8 cellular contexts compared by ENCODE assay signal in the genomic region with DNA sequence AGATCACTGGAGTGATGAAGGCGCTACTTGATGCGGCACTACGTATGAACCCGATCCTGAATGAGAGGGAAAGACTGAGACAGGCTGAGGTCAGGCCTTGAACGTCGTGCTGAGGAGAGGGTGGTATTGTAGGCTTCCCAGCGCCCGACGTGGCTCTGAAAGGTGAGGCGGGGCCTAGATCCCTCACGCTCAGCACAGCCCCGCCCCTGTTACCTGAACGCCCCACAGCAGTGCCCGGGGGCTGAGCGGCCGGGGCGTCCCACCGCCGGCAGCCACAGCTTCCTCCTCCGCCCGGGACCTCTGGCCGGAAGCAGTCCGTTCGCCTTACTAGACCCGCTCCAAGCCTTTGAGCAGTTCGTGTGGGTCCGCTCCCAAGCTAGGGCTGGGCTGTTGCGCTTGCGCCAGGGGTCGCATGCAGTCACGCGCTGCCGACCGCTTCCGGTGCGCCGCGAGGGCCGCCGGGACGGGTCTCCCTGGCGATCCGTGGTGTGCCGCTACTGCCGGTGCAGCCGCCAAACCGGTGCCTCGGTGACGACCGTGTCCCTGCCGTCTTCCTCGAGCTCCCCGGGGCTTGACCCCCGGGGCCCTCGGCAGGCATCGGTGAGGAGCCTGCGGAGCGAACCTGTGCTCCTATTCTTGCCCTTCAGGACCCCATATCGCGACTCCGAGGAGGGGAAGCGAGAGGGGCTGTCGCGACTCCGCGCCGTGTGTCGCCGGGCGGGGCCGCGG. TPM values are rescaled to one million over a fixed set of nuclear protein-coding genes. Genes with fewer than 3 reads are reported as not detected.
DNase-seq lines count a peak whose midpoint lies in the region; ATAC-seq, FAIRE-seq and TF ChIP-seq lines count a peak whose summit lies in the region.

Gene HMGXB3 (plus strand): TSS at position 479 of the 729 bp plus-strand sequence. CDS start 4,114 bp downstream, outside the sequence.
Gene TIGD6 (minus strand): TSS at position 394 of the 729 bp plus-strand sequence. CDS start 4,306 bp downstream, outside the sequence.

- H3K4me1 Mint-ChIP-seq in naive thymus-derived CD8-positive, alpha-beta T cell = peaks cover 28 to 42% (median 40%) of the 10 kb centered on the region in 4 donors
- peaks cover 31 to 48% of the 10 kb centered on the region in 2 donors for H3K4me1 Mint-ChIP-seq in stimulated activated naive B cell treated with anti-CD40 and anti-IgM and Interleukin-4, amounts not matched to agents 10 μg/mL and 1 μg/mL and 100 μg/mL, for 72 hours

- H3K79me2 ChIP-seq in GM23248 (ENCODE audit: insufficient read depth) = peaks cover 65% of the 10 kb centered on the region
- H3K79me2 ChIP-seq in Karpas-422 (ENCODE audit: low read length) = peaks cover 48% of the 10 kb centered on the region
- peaks cover 48% of the 10 kb centered on the region for H3K79me2 ChIP-seq in fibroblast of lung (ENCODE audit: control insufficient read depth, insufficient read depth, low read length)

- no peaks in the 10 kb centered on the region for H3K9me3 ChIP-seq in GM23248 (ENCODE audit: low read depth)
- no peaks in the 10 kb centered on the region for H3K9me3 ChIP-seq in Karpas-422 (ENCODE audit: low read length)
- no peaks in the 10 kb centered on the region for H3K9me3 ChIP-seq in fibroblast of lung (ENCODE audit: control insufficient read depth, insufficient read depth, low read depth, low read length)

- H3K4me2 ChIP-seq in GM23248 (ENCODE audit: unreplicated experiment) (peak within 1 kb of the TSS; percentile 96), Karpas-422 (ENCODE audit: low read depth, low read length, poor library complexity, severe bottlenecking) (peak within 1 kb of the TSS; percentile 93), fibroblast of lung (ENCODE audit: extremely low read depth, insufficient read depth, low read length) (peak within 1 kb of the TSS; percentile 87)

- H3K27me3 ChIP-seq in GM23248 (replicated peaks; ENCODE audit: insufficient read depth) = no peaks in the 10 kb centered on the region
- no peaks in the 10 kb centered on the region for H3K27me3 ChIP-seq in Karpas-422 (ENCODE audit: low read length)
- H3K27me3 ChIP-seq in fibroblast of lung (ENCODE audit: control insufficient read depth, insufficient read depth, low read length) = no peaks in the 10 kb centered on the region

- peak within 1 kb of the TSS; percentile 95 for H3K9ac ChIP-seq in GM23248
- peak within 1 kb of the TSS; percentile 96 for H3K9ac ChIP-seq in Karpas-422 (ENCODE audit: low read length)
- H3K9ac ChIP-seq in fibroblast of lung (ENCODE audit: insufficient read depth, low read length) = peak within 1 kb of the TSS; percentile 99

- H3F3A ChIP-seq in GM23248 (ENCODE audit: insufficient read depth) = peaks cover 25% of the 10 kb centered on the region

- H3K9me2 ChIP-seq in GM23248 (ENCODE audit: insufficient read depth) (no peaks in the 10 kb centered on the region), Karpas-422 (replicated peaks; ENCODE audit: insufficient read depth, low read length) (no peaks in the 10 kb centered on the region)

- POLR2A ChIA-PET in naive thymus-derived CD8-positive, alpha-beta T cell (lab: Charles Lee) = interaction anchor here (0.6 to 1.8 kb wide), 11 partner anchors 9 to 1618 kb away, joined by 3 to 11 read pairs (median 5); partner anchors contain the start of genes GRPEL2, PPARGC1B, RPS14 and SLC26A2

- H3K4me1 ChIP-seq in GM23248 (ENCODE audit: insufficient read depth) (peaks cover 23% of the 10 kb centered on the region), Karpas-422 (ENCODE audit: low read length) (peaks cover 24% of the 10 kb centered on the region), fibroblast of lung (ENCODE audit: control insufficient read depth, extremely low read depth, insufficient read depth, low read length) (peaks cover 8% of the 10 kb centered on the region)

- H4K20me1 ChIP-seq in GM23248 (ENCODE audit: insufficient read depth) (no peaks in the 10 kb centered on the region), Karpas-422 (ENCODE audit: insufficient read depth, low read depth, low read length) (peaks cover 23% of the 10 kb centered on the region), fibroblast of lung (ENCODE audit: control insufficient read depth, extremely low read depth, insufficient read depth, low read length) (no peaks in the 10 kb centered on the region)

- peaks cover 0 to 31% (median 10%) of the 10 kb centered on the region in 3 donors for H3K36me3 Mint-ChIP-seq in naive thymus-derived CD8-positive, alpha-beta T cell
- H3K36me3 Mint-ChIP-seq in stimulated activated naive B cell treated with anti-CD40 and anti-IgM and Interleukin-4, amounts not matched to agents 10 μg/mL and 1 μg/mL and 100 μg/mL, for 72 hours = peaks cover 21 to 35% of the 10 kb centered on the region in 2 donors

- in situ Hi-C loops in GM23248 (cut with MboI) = no loop called here

- H3K9me3 Mint-ChIP-seq in naive thymus-derived CD8-positive, alpha-beta T cell = no peaks in the 10 kb centered on the region
- H3K9me3 Mint-ChIP-seq in stimulated activated naive B cell treated with anti-CD40 and anti-IgM and Interleukin-4, amounts not matched to agents 10 μg/mL and 1 μg/mL and 100 μg/mL, for 72 hours = no peaks in the 10 kb centered on the region

- H3K4me3 ChIP-seq in GM23248 = peak within 1 kb of the TSS; percentile 86
- peak within 1 kb of the TSS; percentile 83 for H3K4me3 ChIP-seq in Karpas-422 (ENCODE audit: low read length)
- peak within 1 kb of the TSS; percentile 84 to 99 (median 95) for H3K4me3 ChIP-seq in fibroblast of lung (replicated peaks in 1 of 4; ENCODE audit: control extremely low read depth in 1 of 4, insufficient read depth in 1 of 4, low read depth in 3 of 4, low read length in 4 of 4)

- H3K27ac ChIP-seq in GM23248 (peak within 1 kb of the TSS; percentile 89), Karpas-422 (ENCODE audit: low read length) (peak within 1 kb of the TSS; percentile 59), fibroblast of lung (ENCODE audit: insufficient read depth, low read length) (peak within 1 kb of the TSS; percentile 97)

- TF ChIP-seq CTCF in fibroblast of lung (conservative IDR thresholded peaks at IDR 0.05 in 1 of 2, IDR thresholded peaks at IDR 0.05 in 1 of 2; ENCODE audit: low read depth in 1 of 2, low read length in 2 of 2) = no peak

- no peak for FAIRE-seq in RCC 7860 (lab: Jason Lieb, UNC)

- DNase-seq in Daoy (ENCODE audit: low read depth) (peak; percentile 98), GM23248 (peak; percentile 96), Karpas-422 (peak; percentile 98), RCC 7860 (ENCODE audit: low spot score) (peak; percentile 87), fibroblast of lung (ENCODE audit: low read depth in 2 of 2) (peak; percentile 95 to 96)
- DNase-seq in activated T-helper 1 cell treated with anti-CD3 and anti-CD28 coated beads, Interleukin-2, amount 50 U/mL, for 16 hours (ENCODE audit: low read depth in 1 of 2, low spot score in 1 of 2) = peak; percentile 64 to 79
- DNase-seq in naive thymus-derived CD8-positive, alpha-beta T cell = peak; percentile 67 to 89 (median 77)
- peak; percentile 96 for DNase-seq in stimulated activated naive B cell treated with anti-CD40 and anti-IgM and Interleukin-4, amounts not matched to agents 10 μg/mL and 1 μg/mL and 100 μg/mL, for 72 hours

- H3K27me3 Mint-ChIP-seq in naive thymus-derived CD8-positive, alpha-beta T cell = no peaks in the 10 kb centered on the region
- H3K27me3 Mint-ChIP-seq in stimulated activated naive B cell treated with anti-CD40 and anti-IgM and Interleukin-4, amounts not matched to agents 10 μg/mL and 1 μg/mL and 100 μg/mL, for 72 hours = no peaks in the 10 kb centered on the region

- H2AFZ ChIP-seq in GM23248 (peak within 1 kb of the TSS; percentile 66), Karpas-422 (ENCODE audit: low read length) (peak within 1 kb of the TSS; percentile 46; the same call in 1 of the 2 replicates), fibroblast of lung (ENCODE audit: low read length) (peak within 1 kb of the TSS; percentile 94)

- WGBS in GM23248 (ENCODE audit: low coverage in 1 of 2, low lambda C conversion rate in 2 of 2, missing lambda C conversion rate in 2 of 2), 2 experiments = 1 to 2% methylated on average over 42 to 70 of the region's 72 CpGs

- H3K27ac Mint-ChIP-seq in naive thymus-derived CD8-positive, alpha-beta T cell = peak within 1 kb of the TSS; percentile 89 to 98 (median 95)
- H3K27ac Mint-ChIP-seq in stimulated activated naive B cell treated with anti-CD40 and anti-IgM and Interleukin-4, amounts not matched to agents 10 μg/mL and 1 μg/mL and 100 μg/mL, for 72 hours = peak within 1 kb of the TSS; percentile 97

- ATAC-seq in naive thymus-derived CD8-positive, alpha-beta T cell = peak; percentile 81 to 84
- ATAC-seq in stimulated activated naive B cell treated with anti-CD40 and anti-IgM and Interleukin-4, amounts not matched to agents 10 μg/mL and 1 μg/mL and 100 μg/mL, for 72 hours (replicated peaks) = peak; percentile 93 to 94

- H3K4me3 Mint-ChIP-seq in naive thymus-derived CD8-positive, alpha-beta T cell = peak within 1 kb of the TSS; percentile 75 to 98 (median 93)
- H3K4me3 Mint-ChIP-seq in stimulated activated naive B cell treated with anti-CD40 and anti-IgM and Interleukin-4, amounts not matched to agents 10 μg/mL and 1 μg/mL and 100 μg/mL, for 72 hours = peak within 1 kb of the TSS; percentile 85 to 90

- 0 out of 2 replicates have a peak, but pooled peaks cover 5% of the 10 kb centered on the region for H3K36me3 ChIP-seq in GM23248 (ENCODE audit: low read depth)
- H3K36me3 ChIP-seq in Karpas-422 (ENCODE audit: insufficient read depth, low read length) = peaks cover 6% of the 10 kb centered on the region; the same call in 1 of the 2 replicates
- no peaks in the 10 kb centered on the region for H3K36me3 ChIP-seq in fibroblast of lung (ENCODE audit: control insufficient read depth, insufficient read depth, low read length)

RNA-seq across cellular contexts. Expression of gene HMGXB3, which starts in this region (rescaled TPM):
- 33.2 and 35.6 TPM in 2 replicates for total RNA-seq in Daoy (2014; rRNA removed; shearing (Covaris generic))
- total RNA-seq in GM23248 (2014; rRNA removed; shearing (Covaris generic)) = 32.1 and 46.5 TPM in 2 replicates
- polyA plus RNA-seq in GM23248 (2016; fragmentation: Nextera tagmentation; extraction: Ambion mirVana) (11.9 and 13.6 TPM in 2 replicates), fibroblast of lung (31.5 and 35.3 TPM in 2 replicates)
- 25.0 and 36.7 TPM in 2 replicates for total RNA-seq in Karpas-422 (2014; rRNA removed; shearing (Covaris generic); ENCODE audit: low replicate concordance)
- total RNA-seq in fibroblast of lung = 25.9 and 29.9 TPM in 2 replicates
- 20.1 and 20.6 TPM in 2 replicates for polyA plus RNA-seq in fibroblast of lung (2012)
- polyA minus RNA-seq in fibroblast of lung (ENCODE audit: low replicate concordance) = 56.7 and 74.4 TPM in 2 replicates
- 10 to 100 TPM; 33.8 to 36.5 TPM for total RNA-seq in naive thymus-derived CD8-positive, alpha-beta T cell
- 10 to 100 TPM in 1 of 3 donors, 1 to 10 TPM in 2; 4.6 to 13.1 (median 6.1) TPM for polyA plus RNA-seq in naive thymus-derived CD8-positive, alpha-beta T cell

RNA-seq across cellular contexts. Expression of gene TIGD6, which starts in this region (rescaled TPM):
- total RNA-seq in Daoy (2014; rRNA removed; shearing (Covaris generic)) = 1.7 and 4.3 TPM in 2 replicates
- total RNA-seq in GM23248 (2014; rRNA removed; shearing (Covaris generic)) = 4.8 and 5.3 TPM in 2 replicates
- 4.5 and 4.6 TPM in 2 replicates for polyA plus RNA-seq in GM23248 (2016; fragmentation: Nextera tagmentation; extraction: Ambion mirVana)
- total RNA-seq in Karpas-422 (2014; rRNA removed; shearing (Covaris generic); ENCODE audit: low replicate concordance) = 3.9 and 4.3 TPM in 2 replicates
- total RNA-seq in fibroblast of lung = 8.7 and 10.4 TPM in 2 replicates
- polyA plus RNA-seq in fibroblast of lung = 5.7 and 6.9 TPM in 2 replicates
- 6.1 and 6.2 TPM in 2 replicates for polyA plus RNA-seq in fibroblast of lung (2012)
- polyA minus RNA-seq in fibroblast of lung (ENCODE audit: low replicate concordance) = 2.7 and 4.8 TPM in 2 replicates
- 1 to 10 TPM; 6.0 to 6.3 TPM for total RNA-seq in naive thymus-derived CD8-positive, alpha-beta T cell
- polyA plus RNA-seq in naive thymus-derived CD8-positive, alpha-beta T cell = 1 to 10 TPM; 2.7 to 4.5 (median 3.6) TPM

Comparison
In these comparisons a context has a peak if more than half of its experiments do, and no peak if none do; other contexts are left out.
1. Peak in every context shown above with its lines: DNase-seq, ATAC-seq, H3K4me3 ChIP-seq and H3K27ac ChIP-seq.